In the genomic region with DNA sequence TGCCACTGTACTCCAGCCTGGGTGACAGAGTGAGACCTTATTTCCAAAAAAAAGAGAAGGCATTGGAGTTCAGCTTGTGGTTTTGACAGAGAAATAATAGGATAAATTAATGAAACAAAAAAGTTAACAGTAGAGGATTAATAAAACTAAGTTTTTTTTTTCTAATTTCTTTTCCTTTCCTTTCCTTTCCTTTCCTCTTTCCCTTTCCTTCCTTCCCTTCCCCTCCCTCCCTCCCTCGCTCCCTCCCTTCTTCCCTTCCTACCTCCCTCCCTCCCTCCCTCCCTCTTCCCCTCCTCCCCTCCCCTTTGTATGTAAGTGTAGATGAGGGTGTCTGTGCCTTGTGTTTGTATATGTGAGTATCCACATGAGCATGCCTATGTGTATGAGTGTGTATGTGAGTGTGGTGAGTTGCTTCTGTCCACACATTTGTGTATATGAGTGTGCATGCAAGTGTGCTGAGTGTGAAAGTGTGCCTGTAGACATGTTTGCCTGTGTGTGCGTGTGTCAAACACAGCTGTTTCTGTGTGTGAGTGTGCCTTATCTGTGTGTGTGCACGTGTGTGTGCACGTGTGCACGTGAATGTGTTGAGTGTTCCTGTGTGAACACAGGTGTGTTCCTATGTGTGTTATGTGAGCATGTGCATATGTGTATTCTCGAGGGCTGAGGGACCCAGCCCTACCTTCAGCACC, we compare ENCODE assay signal across 21 cellular contexts. TPM values are rescaled to one million over a fixed set of nuclear protein-coding genes. Genes with fewer than 3 reads are reported as not detected.
DNase-seq lines count a peak whose midpoint lies in the region; ATAC-seq and TF ChIP-seq lines count a peak whose summit lies in the region.
"Had no signal": no experiment of that assay in that cellular context is flagged by ENCODE, and none has a peak within 500 bp of the region (broad histone marks: within the 10 kb centered on the region; RNA-seq: fewer than 3 reads in every experiment).

No MANE protein-coding gene starts in this region.

- H3K9me3 Mint-ChIP-seq in endodermal cell, result peaks cover 3% of the 10 kb centered on the region
- H3K9me3 Mint-ChIP-seq: activated B cell treated with CpG ODN at 0.5 μM for 24 hours; activated CD8-positive, alpha-beta T cell treated with anti-CD3 and anti-CD28 coated beads for 36 hours; CD4-positive, alpha-beta memory T cell had no signal

- H2AFZ ChIP-seq in smooth muscle cell (ENCODE audit: low read depth), result no peak overlapping the region

- no peak overlapping the region for H3K4me2 ChIP-seq in smooth muscle cell

- no peak for TF ChIP-seq EP300 in gastroesophageal sphincter (IDR thresholded peaks at IDR 0.05)

- no peaks in the 10 kb centered on the region for H4K20me1 ChIP-seq in smooth muscle cell (ENCODE audit: low read depth)

- peaks cover 18% of the 10 kb centered on the region for H3K36me3 Mint-ChIP-seq in endodermal cell (ENCODE audit: low read depth)

- peaks cover 22% of the 10 kb centered on the region; the same call in 1 of the 2 replicates for H3K36me3 ChIP-seq in SK-N-MC (ENCODE audit: insufficient read depth, low read length)
- peaks cover 15% of the 10 kb centered on the region for H3K36me3 ChIP-seq in endodermal cell (ENCODE audit: control insufficient read depth, insufficient read depth, low read length)
- no peaks in the 10 kb centered on the region for H3K36me3 ChIP-seq in smooth muscle cell (ENCODE audit: low read depth)
- peaks cover 0 to 34% of the 10 kb centered on the region in 2 donors for H3K36me3 ChIP-seq in gastroesophageal sphincter
- H3K36me3 ChIP-seq: breast epithelium had no signal

- H3K27me3 ChIP-seq in endodermal cell (ENCODE audit: control insufficient read depth, insufficient read depth, low read length, poor library complexity, severe bottlenecking), result no peaks in the 10 kb centered on the region
- H3K27me3 ChIP-seq in smooth muscle cell (ENCODE audit: low read depth), result no peaks in the 10 kb centered on the region
- no peaks in the 10 kb centered on the region for H3K27me3 ChIP-seq in gastroesophageal sphincter
- H3K27me3 ChIP-seq: breast epithelium, colonic mucosa, spleen, thyroid gland had no signal

- H3K27ac Mint-ChIP-seq in endodermal cell, result no peak overlapping the region
- H3K27ac Mint-ChIP-seq: activated B cell treated with CpG ODN at 0.5 μM for 24 hours; activated CD8-positive, alpha-beta T cell treated with anti-CD3 and anti-CD28 coated beads for 36 hours had no signal

- H3K4me3 ChIP-seq in SK-N-MC, result no peak overlapping the region
- no peak overlapping the region for H3K4me3 ChIP-seq in endodermal cell (ENCODE audit: low read length)
- H3K4me3 ChIP-seq in smooth muscle cell, result no peak overlapping the region
- no peak overlapping the region for H3K4me3 ChIP-seq in gastroesophageal sphincter
- H3K4me3 ChIP-seq: breast epithelium, colonic mucosa, HAP-1, lung, spleen, thyroid gland had no signal

- H3K4me3 Mint-ChIP-seq in endodermal cell, result no peak overlapping the region
- H3K4me3 Mint-ChIP-seq: activated B cell treated with CpG ODN at 0.5 μM for 24 hours; activated CD8-positive, alpha-beta T cell treated with anti-CD3 and anti-CD28 coated beads for 36 hours; CD4-positive, alpha-beta memory T cell had no signal

- no peaks in the 10 kb centered on the region for H3K4me1 ChIP-seq in endodermal cell (ENCODE audit: control insufficient read depth, insufficient read depth, low read length)
- H3K4me1 ChIP-seq in smooth muscle cell (ENCODE audit: low read depth), result no peaks in the 10 kb centered on the region
- H3K4me1 ChIP-seq in gastroesophageal sphincter, result peaks cover 0 to 15% (median 10%) of the 10 kb centered on the region in 3 donors
- H3K4me1 ChIP-seq: breast epithelium, colonic mucosa, HAP-1 had no signal

- H3K4me1 Mint-ChIP-seq in endodermal cell, result peaks cover 6% of the 10 kb centered on the region

- 75 to 80% methylated on average over 4 to 5 of the region's 6 CpGs for WGBS in endodermal cell (ENCODE audit: insufficient coverage in 1 of 2, insufficient read length in 1 of 2), 2 experiments
- 88% methylated on average over 5 of the region's 6 CpGs for WGBS in smooth muscle cell (ENCODE audit: low lambda C conversion rate)
- 80 to 90% methylated on average over 3 to 5 of the region's 6 CpGs for WGBS in gastroesophageal sphincter (ENCODE audit: low coverage in 1 of 2), 2 donors

- H3K9ac ChIP-seq in SK-N-MC (ENCODE audit: insufficient read length), result no peak overlapping the region
- no peak overlapping the region for H3K9ac ChIP-seq in endodermal cell (ENCODE audit: extremely low read depth, low read length, poor library complexity, severe bottlenecking)
- H3K9ac ChIP-seq in smooth muscle cell (ENCODE audit: low read depth), result no peak overlapping the region

- no peaks in the 10 kb centered on the region for H3K79me2 ChIP-seq in smooth muscle cell (ENCODE audit: low read depth)

- no peak for ATAC-seq in gastroesophageal sphincter
- ATAC-seq: activated CD8-positive, alpha-beta T cell treated with anti-CD3 and anti-CD28 coated beads for 36 hours; stimulated activated naive CD8-positive, alpha-beta T cell treated with anti-CD3 and anti-CD28 coated beads, Interleukin-15, Interleukin-2, amounts not matched to agents 100 U/mL and 50 U/mL, for 24 hours had no signal

- peaks cover 3% of the 10 kb centered on the region for H3F3A ChIP-seq in smooth muscle cell (ENCODE audit: low read depth)

- DNase-seq in SK-N-MC (ENCODE audit: low read depth, low spot score) (no peak), endodermal cell (peak; percentile 14), smooth muscle cell (lab: John Stamatoyannopoulos, UW; ENCODE audit: unreplicated experiment) (no peak), NCI-H1417 (lab: John Stamatoyannopoulos, UW) (no peak)
- DNase-seq: activated B cell treated with CpG ODN at 0.5 μM for 24 hours; activated CD8-positive, alpha-beta T cell treated with anti-CD3 and anti-CD28 coated beads for 36 hours; activated gamma-delta T cell treated with Interleukin-2 at 50 U/mL for 16 hours; CD4-positive, alpha-beta memory T cell; colonic mucosa; NCI-H146; NCI-H69; occipital lobe; retina; spleen; T1000; thyroid gland had no signal

- H3K27me3 Mint-ChIP-seq in endodermal cell (ENCODE audit: insufficient read depth), result no peaks in the 10 kb centered on the region
- H3K27me3 Mint-ChIP-seq: activated B cell treated with CpG ODN at 0.5 μM for 24 hours; activated CD8-positive, alpha-beta T cell treated with anti-CD3 and anti-CD28 coated beads for 36 hours; CD4-positive, alpha-beta memory T cell had no signal

- H3K27ac ChIP-seq in SK-N-MC, result peak overlapping the region; percentile 37; the same call in 1 of the 2 replicates
- no peak overlapping the region for H3K27ac ChIP-seq in endodermal cell (ENCODE audit: low read depth, low read length)
- H3K27ac ChIP-seq in smooth muscle cell (ENCODE audit: low read depth), result peak overlapping the region; percentile 88
- H3K27ac ChIP-seq in gastroesophageal sphincter, result no peak overlapping the region
- H3K27ac ChIP-seq: breast epithelium, colonic mucosa, spleen, thyroid gland had no signal

- no peak for TF ChIP-seq CTCF in endodermal cell (conservative IDR thresholded peaks at IDR 0.05)
- TF ChIP-seq CTCF in smooth muscle cell (IDR thresholded peaks at IDR 0.05; ENCODE audit: borderline replicate concordance, insufficient read depth, poor library complexity, severe bottlenecking), result no peak
- TF ChIP-seq CTCF in gastroesophageal sphincter (IDR thresholded peaks at IDR 0.05), result no peak

- H3K9me3 ChIP-seq in SK-N-MC (ENCODE audit: low read depth, low read length) (no peaks in the 10 kb centered on the region), endodermal cell (ENCODE audit: control insufficient read depth, low read length) (no peaks in the 10 kb centered on the region), smooth muscle cell (replicated peaks; ENCODE audit: low read depth) (no peaks in the 10 kb centered on the region), gastroesophageal sphincter (no peaks in the 10 kb centered on the region)
- H3K9me3 ChIP-seq: breast epithelium, colonic mucosa, HAP-1, spleen, thyroid gland had no signal

- no peak for TF ChIP-seq POLR2A in gastroesophageal sphincter (IDR thresholded peaks at IDR 0.05)

RNA-seq across cellular contexts. Expression of gene MZF1, which starts 12.5 kb away (rescaled TPM):
- total RNA-seq in endodermal cell (10 to 100 TPM; 24.3 to 33.1 TPM), smooth muscle cell (12.2 and 18.7 TPM in 2 replicates), gastroesophageal sphincter (10 to 100 TPM; 13.4 to 43.7 (median 22.4) TPM)
- polyA plus RNA-seq in endodermal cell (2013, experiment 1 of 2), result 26.1 TPM
- 22.6 TPM for polyA plus RNA-seq in endodermal cell (2013, experiment 2 of 2)
- polyA plus RNA-seq in smooth muscle cell, result 10.2 and 18.5 TPM in 2 replicates

RNA-seq across cellular contexts. Expression of gene UBE2M, which starts 27.2 kb away (rescaled TPM):
- 100 to 1,000 TPM in 1 of 2 donors, 10 to 100 TPM in 1; 90.8 to 116 TPM for total RNA-seq in endodermal cell
- polyA plus RNA-seq in endodermal cell (2013, experiment 1 of 2), result 92.6 TPM
- 101 TPM for polyA plus RNA-seq in endodermal cell (2013, experiment 2 of 2)
- 30.7 and 45.9 TPM in 2 replicates for total RNA-seq in smooth muscle cell
- 118 and 126 TPM in 2 replicates for polyA plus RNA-seq in smooth muscle cell
- total RNA-seq in gastroesophageal sphincter, result 10 to 100 TPM; 28.1 to 43.6 (median 37.8) TPM

RNA-seq across cellular contexts. Expression of gene CHMP2A, which starts 30.7 kb away (rescaled TPM):
- total RNA-seq in endodermal cell (100 to 1,000 TPM in 1 of 2 donors, 10 to 100 TPM in 1; 97.7 to 147 TPM), smooth muscle cell (132 and 153 TPM in 2 replicates), gastroesophageal sphincter (100 to 1,000 TPM in 3 of 4 donors, 10 to 100 TPM in 1; 100.0 to 155 (median 126) TPM)
- polyA plus RNA-seq in endodermal cell (2013, experiment 1 of 2), result 99.3 TPM
- polyA plus RNA-seq in endodermal cell (2013, experiment 2 of 2), result 93.6 TPM
- polyA plus RNA-seq in smooth muscle cell, result 213 and 228 TPM in 2 replicates

RNA-seq across cellular contexts. Expression of gene TRIM28, which starts 41.7 kb away (rescaled TPM):
- total RNA-seq in endodermal cell (100 to 1,000 TPM; 809 to 859 TPM), smooth muscle cell (144 and 148 TPM in 2 replicates), gastroesophageal sphincter (100 to 1,000 TPM; 171 to 274 (median 196) TPM)
- polyA plus RNA-seq in endodermal cell (2013, experiment 1 of 2), result 758 TPM
- polyA plus RNA-seq in endodermal cell (2013, experiment 2 of 2), result 628 TPM
- polyA plus RNA-seq in smooth muscle cell, result 178 and 193 TPM in 2 replicates

Comparison
In these comparisons a context has a peak if more than half of its experiments do, and no peak if none do; other contexts are left out.
1. H3K27ac ChIP-seq: peak in SK-N-MC (single experiment) and smooth muscle cell (single experiment); none in endodermal cell (single experiment) and gastroesophageal sphincter (0 of 4).